Comparison of ENCODE assay signal across 8 cellular contexts in genomic region chr7:39948932-39949928, GRCh38.
DNase-seq lines count a peak whose midpoint lies in the region; ATAC-seq, FAIRE-seq and TF ChIP-seq lines count a peak whose summit lies in the region.

No MANE protein-coding gene starts in this region.

- H3K79me2 ChIP-seq in MM.1S (ENCODE audit: low read length), result peaks cover 39% of the 10 kb centered on the region

- H3K27ac ChIP-seq in MM.1S (ENCODE audit: low read length), result peak overlapping the region; percentile 99

- peaks cover under 1% of the 10 kb centered on the region; the same call in 1 of the 2 replicates for H3K36me3 ChIP-seq in MM.1S (replicated peaks; ENCODE audit: insufficient read depth, low read length)

- peaks cover 18% of the 10 kb centered on the region for H3K4me1 Mint-ChIP-seq in nephron

- peak; percentile 84 for ATAC-seq in stimulated activated naive CD8-positive, alpha-beta T cell treated with anti-CD3 and anti-CD28 coated beads, Interleukin-15, Interleukin-2, amounts not matched to agents 100 U/mL and 50 U/mL, for 24 hours

- H3K4me2 ChIP-seq in MM.1S (ENCODE audit: low read depth, low read length), result peak overlapping the region; percentile 93

- H3K27me3 ChIP-seq in MM.1S (replicated peaks; ENCODE audit: insufficient read depth, low read length), result no peaks in the 10 kb centered on the region

- peak; percentile 99 for DNase-seq in HCEC 1CT
- peak; percentile 99 for DNase-seq in MM.1S
- peak; percentile 98 for DNase-seq in SHP77 treated with DMSO at 0.1 percent for 48 hours (lab: John Stamatoyannopoulos, UW)
- peak; percentile 97 for DNase-seq in activated gamma-delta T cell treated with Interleukin-2 at 50 U/mL for 16 hours
- DNase-seq in fibroblast of the conjunctiva (ENCODE audit: low read depth), result peak; percentile 99
- peak; percentile 98 for DNase-seq in stimulated activated naive CD8-positive, alpha-beta T cell treated with anti-CD3 and anti-CD28 coated beads, Interleukin-15, Interleukin-2, amounts not matched to agents 100 U/mL and 50 U/mL, for 24 hours

- peaks cover 33% of the 10 kb centered on the region for H3F3A ChIP-seq in MM.1S (ENCODE audit: insufficient read depth, low read length)

- H3K27ac Mint-ChIP-seq in nephron, result peak overlapping the region; percentile 100

- H3K9me3 Mint-ChIP-seq in nephron, result no peaks in the 10 kb centered on the region

- peak overlapping the region; percentile 89 for H3K4me3 ChIP-seq in MM.1S (ENCODE audit: low read length)

- peak; percentile 99 for FAIRE-seq in G401.6 (lab: Jason Lieb, UNC)

- peak overlapping the region; percentile 98 for H3K9ac ChIP-seq in MM.1S (ENCODE audit: low read length)

- no peaks in the 10 kb centered on the region for H3K9me2 ChIP-seq in MM.1S (replicated peaks; ENCODE audit: insufficient read depth, low read length)

- H3K9me3 ChIP-seq in MM.1S (replicated peaks; ENCODE audit: insufficient read depth, low read length), result no peaks in the 10 kb centered on the region

- H3K4me1 ChIP-seq in MM.1S (ENCODE audit: low read length), result peaks cover 15% of the 10 kb centered on the region

- TF ChIP-seq CTCF in MM.1S (IDR thresholded peaks at IDR 0.05; ENCODE audit: low read length), result no peak
- TF ChIP-seq CTCF in nephron (IDR thresholded peaks at IDR 0.05; ENCODE audit: unreplicated experiment in 3 of 3), result no peak

- peak overlapping the region; percentile 97 to 100 (median 99) for H3K4me3 Mint-ChIP-seq in nephron

- peaks cover 3% of the 10 kb centered on the region for H3K27me3 Mint-ChIP-seq in nephron (ENCODE audit: low read depth)

- peaks cover 16% of the 10 kb centered on the region; the same call in 1 of the 2 replicates for H4K20me1 ChIP-seq in MM.1S (ENCODE audit: insufficient read depth, low read length)

- H3K36me3 Mint-ChIP-seq in nephron (ENCODE audit: low read depth), result no peaks in the 10 kb centered on the region

- peak overlapping the region; percentile 94 for H2AFZ ChIP-seq in MM.1S (ENCODE audit: low read length)

Comparison
In these comparisons a context has a peak if more than half of its experiments do, and no peak if none do; other contexts are left out.
1. Peak in every context shown above with its lines: DNase-seq, ATAC-seq, H3K4me3 ChIP-seq and H3K27ac ChIP-seq.